In genomic region chr3:138898301-138898700, GRCh38 we compare ENCODE assay signal across 12 cellular contexts. TPM values are rescaled to one million over a fixed set of nuclear protein-coding genes. Genes with fewer than 3 reads are reported as not detected.
DNase-seq lines count a peak whose midpoint lies in the region; ATAC-seq and TF ChIP-seq lines count a peak whose summit lies in the region.
"Had no signal": no experiment of that assay in that cellular context is flagged by ENCODE, and none has a peak within 500 bp of the region (broad histone marks: within the 10 kb centered on the region; RNA-seq: fewer than 3 reads in every experiment).

No MANE protein-coding gene starts in this region.

- no peak overlapping the region for H3K23ac ChIP-seq in trophoblast cell (ENCODE audit: low read length)

- no peak for ATAC-seq in HG03378 (IDR thresholded peaks at IDR 0.05; ENCODE audit: unreplicated experiment)
- no peak for ATAC-seq in GM19023 (IDR thresholded peaks at IDR 0.05; ENCODE audit: unreplicated experiment)

- H3K4me2 ChIP-seq in trophoblast cell (ENCODE audit: low read length) = no peak overlapping the region
- H3K4me2 ChIP-seq: KMS-11 had no signal

- H3K27ac ChIP-seq in neutrophil (peak overlapping the region; percentile 20), trophoblast cell (ENCODE audit: low read depth, low read length) (no peak overlapping the region)
- H3K27ac ChIP-seq: KMS-11, spleen had no signal

- H2AK5ac ChIP-seq in trophoblast cell (ENCODE audit: low read length) = no peak overlapping the region

- H2BK12ac ChIP-seq in trophoblast cell (ENCODE audit: low read length) = no peak overlapping the region

- no peaks in the 10 kb centered on the region for H3K79me1 ChIP-seq in trophoblast cell (ENCODE audit: low read length)

- H3K36me3 ChIP-seq in neutrophil = no peaks in the 10 kb centered on the region
- H3K36me3 ChIP-seq in trophoblast cell (ENCODE audit: control insufficient read depth in 1 of 2, insufficient read depth in 2 of 2, low read length in 2 of 2) = no peaks in the 10 kb centered on the region
- H3K36me3 ChIP-seq: spleen had no signal

- H3K27me3 ChIP-seq in neutrophil (no peaks in the 10 kb centered on the region), trophoblast cell (ENCODE audit: insufficient read depth, low read length) (no peaks in the 10 kb centered on the region)
- H3K27me3 ChIP-seq: spleen had no signal

- DNase-seq in AG09319 (ENCODE audit: extremely low read depth, low read depth) (peak; percentile 48), NCI-H226 (peak; percentile 88), fibroblast of peridontal ligament (ENCODE audit: extremely low read depth) (peak; percentile 96), trophoblast cell (no peak), iPS-NIHi7 (ENCODE audit: extremely low spot score) (no peak)
- DNase-seq: DMS53; NK-92 treated with Interleukin-12 subunit alpha and Interleukin-12 subunit beta, amount 100 ng/mL, for 24 hours; spleen had no signal

- H3K4me3 ChIP-seq in neutrophil (ENCODE audit: low read depth in 1 of 2, low read length in 1 of 2) (no peak overlapping the region), trophoblast cell (ENCODE audit: low read depth, low read length) (no peak overlapping the region)
- H3K4me3 ChIP-seq: spleen had no signal

- no peak overlapping the region for H4K12ac ChIP-seq in trophoblast cell (ENCODE audit: low read depth, low read length)

- no peak overlapping the region for H3K14ac ChIP-seq in trophoblast cell (ENCODE audit: low read length)

- H3K4me1 ChIP-seq in neutrophil (ENCODE audit: control insufficient read depth in 1 of 2, insufficient read depth in 1 of 2, low read depth in 1 of 2, low read length in 1 of 2) = peaks cover 81 to 93% of the 10 kb centered on the region in 2 experiments
- no peaks in the 10 kb centered on the region for H3K4me1 ChIP-seq in trophoblast cell (ENCODE audit: control insufficient read depth in 1 of 2, insufficient read depth in 2 of 2, low read length in 2 of 2)

- no peak for TF ChIP-seq CTCF in AG09319 (IDR thresholded peaks at IDR 0.05; ENCODE audit: low read depth, low read length)
- no peak for TF ChIP-seq CTCF in neutrophil (IDR thresholded peaks at IDR 0.05)

- no peaks in the 10 kb centered on the region for H3K79me2 ChIP-seq in trophoblast cell (ENCODE audit: control insufficient read depth, insufficient read depth, low read length, poor library complexity)

- H4K91ac ChIP-seq in trophoblast cell (ENCODE audit: low read depth, low read length) = no peak overlapping the region

- WGBS in trophoblast cell (ENCODE audit: extremely low coverage, insufficient coverage, insufficient read length) = no CpG with 5 or more reads among the region's 1 CpG

- no peak overlapping the region for H3K4ac ChIP-seq in trophoblast cell (ENCODE audit: low read depth, low read length)

- H3K9me3 ChIP-seq in neutrophil (no peaks in the 10 kb centered on the region), trophoblast cell (ENCODE audit: insufficient read depth, low read depth, low read length) (no peaks in the 10 kb centered on the region)
- H3K9me3 ChIP-seq: spleen had no signal

- no peak overlapping the region for H3K18ac ChIP-seq in trophoblast cell (ENCODE audit: low read length)

- no peak overlapping the region for H2BK120ac ChIP-seq in trophoblast cell (ENCODE audit: insufficient read depth, low read length, poor library complexity)

- H2AFZ ChIP-seq in trophoblast cell (ENCODE audit: insufficient read depth, low read length, poor library complexity) = no peak overlapping the region

- no peak overlapping the region for H3K9ac ChIP-seq in trophoblast cell (ENCODE audit: low read length)
- H3K9ac ChIP-seq: KMS-11 had no signal

- H4K8ac ChIP-seq in trophoblast cell (ENCODE audit: low read depth, low read length) = no peak overlapping the region

- H2BK5ac ChIP-seq in trophoblast cell (ENCODE audit: low read depth, low read length, poor library complexity) = no peak overlapping the region

RNA-seq across cellular contexts. Expression of gene FOXL2, which starts 48.6 kb away (rescaled TPM):
- 0.25 and 0.26 TPM in 2 replicates for polyA plus RNA-seq in trophoblast cell (2013)
- polyA plus RNA-seq: spleen had no signal

RNA-seq across cellular contexts. Expression of gene FOXL2NB, which starts 48.7 kb away (rescaled TPM):
- 0.37 and 0.38 TPM in 2 replicates for polyA plus RNA-seq in trophoblast cell (2013)

Comparison
In these comparisons a context has a peak if more than half of its experiments do, and no peak if none do; other contexts are left out.
1. DNase-seq: peak in AG09319 (single experiment), NCI-H226 (single experiment) and fibroblast of peridontal ligament (single experiment); none in trophoblast cell (0 of 2) and iPS-NIHi7 (single experiment).